Comparison of ENCODE assay signal across 13 cellular contexts in genomic region chr15:64050281-64051092, GRCh38. TPM values are rescaled to one million over a fixed set of nuclear protein-coding genes. Genes with fewer than 3 reads are reported as not detected.
A peak's percentile ranks its signal among the peaks of the same experiment; 100 is the strongest.
DNase-seq lines count a peak whose midpoint lies in the region; ATAC-seq and TF ChIP-seq lines count a peak whose summit lies in the region.
"Had no signal": no experiment of that assay in that cellular context is flagged by ENCODE, and none has a peak within 500 bp of the region (broad histone marks: within the 10 kb centered on the region; RNA-seq: fewer than 3 reads in every experiment).

No MANE protein-coding gene starts in this region.

- no peak overlapping the region for H3K4me3 Mint-ChIP-seq in T-helper 1 cell treated with Interleukin-12 subunit alpha and Interleukin-12 subunit beta and Interleukin-4 antibody, amounts not matched to agents 30 μg/mL and 1 μg/mL, for 36 hours
- H3K4me3 Mint-ChIP-seq: T-helper 2 cell treated with Interferon-gamma antibody and Interleukin-4, amounts not matched to agents 5 μg/mL and 100 μg/mL, for 36 hours had no signal

- H3K4me1 Mint-ChIP-seq in T-helper 1 cell treated with Interleukin-12 subunit alpha and Interleukin-12 subunit beta and Interleukin-4 antibody, amounts not matched to agents 30 μg/mL and 1 μg/mL, for 36 hours (ENCODE audit: low read depth) = peaks cover 19% of the 10 kb centered on the region

- H3K36me3 ChIP-seq in upper lobe of left lung (no peaks in the 10 kb centered on the region), MG63 (no peaks in the 10 kb centered on the region)

- H3K27ac ChIP-seq in upper lobe of left lung = peak overlapping the region in 1 of 4 donors; percentile 41
- H3K27ac ChIP-seq: body of pancreas, parathyroid adenoma had no signal

- TF ChIP-seq POLR2A in upper lobe of left lung (IDR thresholded peaks at IDR 0.05) = no peak

- H3K36me3 Mint-ChIP-seq in T-helper 1 cell treated with Interleukin-12 subunit alpha and Interleukin-12 subunit beta and Interleukin-4 antibody, amounts not matched to agents 30 μg/mL and 1 μg/mL, for 36 hours (ENCODE audit: low read depth) = peaks cover 1% of the 10 kb centered on the region

- no peak for TF ChIP-seq EP300 in upper lobe of left lung (IDR thresholded peaks at IDR 0.05)

- no peak overlapping the region for H3K4me3 ChIP-seq in upper lobe of left lung
- no peak overlapping the region for H3K4me3 ChIP-seq in MG63
- H3K4me3 ChIP-seq: body of pancreas had no signal

- no peak for DNase-seq in T-helper 1 cell
- peak; percentile 86 for DNase-seq in NCI-H2196 treated with DMSO at 0.1 percent for 48 hours (lab: John Stamatoyannopoulos, UW; ENCODE audit: unreplicated experiment)
- peak; percentile 38 for DNase-seq in iPS-NIHi11 (ENCODE audit: low spot score)
- peak; percentile 22 to 75 for DNase-seq in upper lobe of left lung
- DNase-seq in MG63 = no peak
- no peak for DNase-seq in kidney glomerular epithelial cell (lab: John Stamatoyannopoulos, UW)
- no peak for DNase-seq in amygdala (lab: John Stamatoyannopoulos, UW)
- DNase-seq: activated CD4-positive, alpha-beta T cell treated with anti-CD3 and anti-CD28 coated beads, Interleukin-2, amount 50 U/mL, for 4 hours; body of pancreas; midbrain had no signal

- no peaks in the 10 kb centered on the region for H3K9me3 Mint-ChIP-seq in T-helper 1 cell treated with Interleukin-12 subunit alpha and Interleukin-12 subunit beta and Interleukin-4 antibody, amounts not matched to agents 30 μg/mL and 1 μg/mL, for 36 hours
- H3K9me3 Mint-ChIP-seq: T-helper 2 cell treated with Interferon-gamma antibody and Interleukin-4, amounts not matched to agents 5 μg/mL and 100 μg/mL, for 36 hours had no signal

- H3K27ac Mint-ChIP-seq in T-helper 1 cell treated with Interleukin-12 subunit alpha and Interleukin-12 subunit beta and Interleukin-4 antibody, amounts not matched to agents 30 μg/mL and 1 μg/mL, for 36 hours = peak overlapping the region; percentile 55
- H3K27ac Mint-ChIP-seq: T-helper 2 cell treated with Interferon-gamma antibody and Interleukin-4, amounts not matched to agents 5 μg/mL and 100 μg/mL, for 36 hours had no signal

- TF ChIP-seq CTCF in upper lobe of left lung (IDR thresholded peaks at IDR 0.05) = no peak

- H3K4me1 ChIP-seq in upper lobe of left lung = peaks cover 22 to 30% (median 27%) of the 10 kb centered on the region in 4 donors
- H3K4me1 ChIP-seq: parathyroid adenoma had no signal

- H3K27me3 Mint-ChIP-seq in T-helper 1 cell treated with Interleukin-12 subunit alpha and Interleukin-12 subunit beta and Interleukin-4 antibody, amounts not matched to agents 30 μg/mL and 1 μg/mL, for 36 hours (ENCODE audit: low read depth) = peaks cover 8% of the 10 kb centered on the region

- H3K9me3 ChIP-seq in upper lobe of left lung (no peaks in the 10 kb centered on the region), MG63 (no peaks in the 10 kb centered on the region)
- H3K9me3 ChIP-seq: body of pancreas had no signal

- 45 to 64% methylated on average over 5 to 8 of the region's 8 CpGs for WGBS in upper lobe of left lung, 2 donors

- H3K27me3 ChIP-seq in upper lobe of left lung (no peaks in the 10 kb centered on the region), MG63 (no peaks in the 10 kb centered on the region)
- H3K27me3 ChIP-seq: body of pancreas had no signal

- peak in 1 of 2 donors; percentile 38 for ATAC-seq in upper lobe of left lung (ENCODE audit: low FRiP score in 2 of 2)
- ATAC-seq: body of pancreas had no signal

RNA-seq across cellular contexts. Expression of gene DAPK2, which starts 4.2 kb away (rescaled TPM):
- 100 to 1,000 TPM in 4 of 6 donors, 10 to 100 TPM in 2; 58.3 to 270 (median 136) TPM for total RNA-seq in upper lobe of left lung
- total RNA-seq in MG63 (2014; rRNA removed; shearing (Covaris generic); ENCODE audit: low replicate concordance) = 1.3 and 3.5 TPM in 2 replicates

RNA-seq across cellular contexts. Expression of gene CIAO2A, which starts 43.2 kb away (rescaled TPM):
- total RNA-seq in upper lobe of left lung = 10 to 100 TPM; 38.8 to 70.3 (median 49.2) TPM
- 176 and 187 TPM in 2 replicates for total RNA-seq in MG63 (2014; rRNA removed; shearing (Covaris generic); ENCODE audit: low replicate concordance)

RNA-seq across cellular contexts. Expression of gene SNX1, which starts 45.3 kb away (rescaled TPM):
- total RNA-seq in upper lobe of left lung = 100 to 1,000 TPM; 103 to 234 (median 154) TPM
- 80.1 and 97.9 TPM in 2 replicates for total RNA-seq in MG63 (2014; rRNA removed; shearing (Covaris generic); ENCODE audit: low replicate concordance)

Comparison
In these comparisons a context has a peak if more than half of its experiments do, and no peak if none do; other contexts are left out.
1. DNase-seq: peak in NCI-H2196 treated with DMSO at 0.1 percent for 48 hours (single experiment), iPS-NIHi11 (single experiment) and upper lobe of left lung (2 of 2); none in T-helper 1 cell (0 of 5), MG63 (single experiment), kidney glomerular epithelial cell (single experiment) and amygdala (0 of 56).
2. RNA of gene DAPK2, which starts 4.2 kb away (total RNA-seq): 58.3 to 270 TPM in upper lobe of left lung; 1.3 to 3.5 TPM in MG63; every median in the first group is over 10 times any median in the second.